In the genomic region with DNA sequence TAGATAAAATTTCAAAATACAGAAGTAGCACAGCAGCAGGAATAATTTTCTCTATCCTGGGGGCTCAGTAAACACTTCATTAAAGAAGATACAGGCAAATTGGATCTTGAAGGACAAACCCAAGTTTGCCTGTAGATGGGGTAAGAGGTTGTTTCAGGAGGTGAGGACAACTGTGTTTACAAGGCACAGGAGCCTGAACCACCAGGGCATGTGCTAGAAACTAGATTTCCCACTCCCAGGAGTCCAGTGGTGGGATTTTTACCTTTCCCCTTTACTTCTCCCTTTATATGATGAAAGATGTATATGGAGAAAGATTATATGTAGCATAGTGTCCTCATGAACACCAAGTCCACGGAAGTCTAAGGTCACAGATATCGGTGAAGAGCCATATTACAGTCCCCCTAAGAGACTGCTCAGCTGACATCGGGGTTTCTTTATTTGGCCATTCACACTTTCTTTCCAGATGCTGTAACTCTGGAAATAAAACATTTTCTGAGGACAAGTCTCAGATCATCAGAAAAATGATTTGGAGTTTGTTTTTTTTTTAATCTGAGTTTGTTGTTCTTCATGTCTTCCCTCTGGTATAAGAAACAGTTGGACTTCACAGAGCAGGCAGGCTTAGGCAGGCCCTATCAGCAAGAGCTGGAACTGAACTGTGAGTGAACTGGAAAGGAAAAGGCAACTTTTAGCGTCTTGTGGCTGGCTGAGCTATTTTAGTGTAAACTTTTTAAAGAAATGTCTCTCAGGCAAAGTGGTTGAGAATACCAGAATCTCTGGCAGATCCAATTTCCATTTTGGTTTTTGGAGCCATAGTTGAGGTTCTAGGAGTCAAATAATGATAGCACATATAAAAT, we compare ENCODE assay signal across 9 cellular contexts. TPM values are rescaled to one million over a fixed set of nuclear protein-coding genes. Genes with fewer than 3 reads are reported as not detected.
DNase-seq lines count a peak whose midpoint lies in the region; ATAC-seq, FAIRE-seq and TF ChIP-seq lines count a peak whose summit lies in the region.
"Had no signal": no experiment of that assay in that cellular context is flagged by ENCODE, and none has a peak within 500 bp of the region (broad histone marks: within the 10 kb centered on the region; RNA-seq: fewer than 3 reads in every experiment).

No MANE protein-coding gene starts in this region.

- POLR2A ChIA-PET in GM10248 (lab: Yijun Ruan, JAX), result interaction anchor here (0.5 kb wide), 1 partner anchor 229 kb away, joined by 4 read pairs; no protein-coding TSS in a partner anchor

- peak overlapping the region; percentile 16 for H3K9ac ChIP-seq in adipocyte (ENCODE audit: low read length)
- peak overlapping the region; percentile 55 for H3K9ac ChIP-seq in keratinocyte (ENCODE audit: control insufficient read depth, extremely low read depth, insufficient read depth, low read length)
- H3K9ac ChIP-seq: parathyroid adenoma had no signal

- H3K36me3 ChIP-seq in adipocyte (ENCODE audit: control insufficient read depth, insufficient read depth, low read length, severe bottlenecking) (no peaks in the 10 kb centered on the region), keratinocyte (ENCODE audit: control insufficient read depth in 2 of 2, extremely low read depth in 1 of 2, insufficient read depth in 2 of 2, low read length in 2 of 2) (no peaks in the 10 kb centered on the region)

- DNase-seq in GM10248 (ENCODE audit: extremely low spot score), result peak; percentile 69
- DNase-seq in adipocyte (ENCODE audit: low read depth), result no peak
- no peak for DNase-seq in keratinocyte (ENCODE audit: low read depth, low spot score)
- DNase-seq in NCI-H446 (lab: John Stamatoyannopoulos, UW), result no peak
- DNase-seq in activated CD4-positive, CD25-positive, alpha-beta regulatory T cell treated with anti-CD3 and anti-CD28 coated beads, Interleukin-2, amount 50 U/mL, for 72 hours, result no peak
- no peak for DNase-seq in NCI-H1694 (lab: John Stamatoyannopoulos, UW)

- H3K4me2 ChIP-seq in keratinocyte (ENCODE audit: control insufficient read depth, extremely low read depth, insufficient read depth, low read depth, low read length), result peak overlapping the region; percentile 74

- H3K27ac ChIP-seq in keratinocyte (ENCODE audit: control insufficient read depth, insufficient read depth, low read length), result peak overlapping the region; percentile 57
- H3K27ac ChIP-seq: parathyroid adenoma had no signal

- H3K4me1 ChIP-seq in adipocyte (ENCODE audit: control insufficient read depth, insufficient read depth, low read length) (no peaks in the 10 kb centered on the region), keratinocyte (ENCODE audit: control insufficient read depth, extremely low read depth, insufficient read depth, low read length) (peaks cover 33% of the 10 kb centered on the region)
- H3K4me1 ChIP-seq: parathyroid adenoma had no signal

- no peaks in the 10 kb centered on the region for H3K79me2 ChIP-seq in keratinocyte (ENCODE audit: control insufficient read depth, insufficient read depth, low read length)
- H3K79me2 ChIP-seq: parathyroid adenoma had no signal

- peak; percentile 81 for FAIRE-seq in keratinocyte (lab: Jason Lieb, UNC)

- dilution Hi-C loops in keratinocyte (cut with MboI; ENCODE audit: extremely low pct_ligation_motif_present, low sequenced_read_pairs), result no loop called here

- ATAC-seq in HG02973 (IDR thresholded peaks at IDR 0.05; ENCODE audit: unreplicated experiment) (peak; percentile 42), HG03342 (IDR thresholded peaks at IDR 0.05; ENCODE audit: unreplicated experiment) (no peak)

- H3K9me3 ChIP-seq in adipocyte (ENCODE audit: control insufficient read depth, low read length) (no peaks in the 10 kb centered on the region), keratinocyte (ENCODE audit: control insufficient read depth, low read depth, low read length) (no peaks in the 10 kb centered on the region)

- no peaks in the 10 kb centered on the region for H4K20me1 ChIP-seq in keratinocyte (ENCODE audit: control insufficient read depth, extremely low read depth, insufficient read depth, low read length)

- TF ChIP-seq CTCF in GM10248 (IDR thresholded peaks at IDR 0.05; ENCODE audit: control extremely low read depth, extremely low read depth, low read depth, missing control alignments) (peak; percentile 49), keratinocyte (optimal IDR thresholded peaks at IDR 0.05 in 1 of 3, IDR thresholded peaks at IDR 0.05 in 1 of 3, conservative IDR thresholded peaks at IDR 0.05 in 1 of 3; ENCODE audit: extremely low read depth in 1 of 3, insufficient read depth in 2 of 3, low read length in 3 of 3) (peak; percentile 30 to 58 (median 44))

- H3K9me1 ChIP-seq in keratinocyte (ENCODE audit: control insufficient read depth, extremely low read depth, insufficient read depth, low read length), result no peaks in the 10 kb centered on the region

- H3K4me3 ChIP-seq in adipocyte (ENCODE audit: low read length) (no peak overlapping the region), keratinocyte (ENCODE audit: control insufficient read depth in 2 of 3, extremely low read depth in 1 of 3, insufficient read depth in 2 of 3, low read depth in 1 of 3, low read length in 3 of 3) (peak overlapping the region in 2 of 3 experiments; percentile 24 to 40)

- CTCF ChIA-PET in GM10248 (lab: Yijun Ruan, JAX), result interaction anchor here (0.9 to 7.2 kb wide), 18 partner anchors 10 to 136 kb away, joined by 3 to 70 read pairs (median 4); a partner anchor contains a TSS

- H3K27me3 ChIP-seq in adipocyte (replicated peaks; ENCODE audit: control insufficient read depth, insufficient read depth, low read length), result no peaks in the 10 kb centered on the region
- no peaks in the 10 kb centered on the region for H3K27me3 ChIP-seq in keratinocyte (ENCODE audit: control insufficient read depth, extremely low read depth, insufficient read depth, low read length)

- peak overlapping the region; percentile 73 for H2AFZ ChIP-seq in keratinocyte (ENCODE audit: control insufficient read depth, low read length)
- H2AFZ ChIP-seq: parathyroid adenoma had no signal

RNA-seq across cellular contexts. Expression of a gene that starts 8.0 kb away (rescaled TPM):
- 12.0 to 16.2 TPM (median 13.2 TPM) in 3 replicates for polyA plus RNA-seq in keratinocyte
- 32.6 TPM for polyA plus RNA-seq in keratinocyte (2011; ENCODE audit: low read depth)
- 9.4 and 13.2 TPM in 2 replicates for polyA plus RNA-seq in keratinocyte (2011; cell fraction: cytosol; rRNA removed)
- polyA plus RNA-seq in keratinocyte (2011; cell fraction: nucleus; rRNA removed), result 52.6 and 66.7 TPM in 2 replicates
- 13.1 and 17.6 TPM in 2 replicates for polyA plus RNA-seq in keratinocyte (2012; ENCODE audit: low replicate concordance)
- polyA minus RNA-seq in keratinocyte, result 8.2 to 26.8 TPM (median 10.1 TPM) in 3 replicates
- polyA minus RNA-seq in keratinocyte (2011; cell fraction: cytosol; rRNA and poly(A)+ RNA removed), result 11.3 TPM
- 11.3 and 19.3 TPM in 2 replicates for polyA minus RNA-seq in keratinocyte (2011; cell fraction: nucleus; rRNA and poly(A)+ RNA removed)
